ENCODE assay signal across 1 cellular context in the genomic region with DNA sequence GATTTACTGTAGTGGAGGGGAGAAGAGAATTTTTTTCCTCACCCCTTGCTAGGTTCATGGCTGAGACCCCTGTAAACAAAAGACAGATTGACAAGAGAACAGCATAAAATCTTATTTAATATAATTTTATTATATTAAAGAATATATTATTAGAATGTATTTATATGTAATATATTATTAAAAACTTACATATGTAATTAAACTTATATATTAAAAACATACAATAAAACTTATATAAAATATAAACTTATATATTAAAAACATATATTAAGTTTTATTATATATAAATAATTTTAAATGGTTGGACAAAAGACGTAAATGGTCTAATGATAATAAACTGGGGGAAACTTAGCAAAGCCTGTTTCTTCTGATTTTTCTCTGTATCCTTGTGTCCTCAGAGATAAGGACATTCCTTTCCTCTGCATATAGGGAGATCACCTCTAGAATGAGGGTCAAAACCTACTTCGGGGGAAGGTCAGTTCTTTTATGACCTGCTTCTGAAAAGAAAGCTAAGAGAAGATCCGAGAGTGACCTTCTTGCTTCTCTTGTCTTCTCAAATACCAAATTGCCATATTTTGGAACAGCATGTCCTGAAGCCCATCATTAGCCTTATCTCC.
TF ChIP-seq lines count a peak whose summit lies in the region.

No MANE protein-coding gene starts in this region.

TF ChIP-seq in HepG2, 621 proteins besides CTCF, POLR2A, EP300 and RAD21:
- TF ChIP-seq ZBTB4 (CRISPR knock-in tag; IDR thresholded peaks at IDR 0.05; ENCODE audit: borderline replicate concordance) (no peak), NFE2L1 (CRISPR knock-in tag; IDR thresholded peaks at IDR 0.05; ENCODE audit: borderline replicate concordance) (no peak), TAF15 (IDR thresholded peaks at IDR 0.05; ENCODE audit: low read depth, low read length, poor library complexity, severe bottlenecking) (no peak), POLR2AphosphoS5 (IDR thresholded peaks at IDR 0.05; ENCODE audit: low read depth, low read length) (no peak), ZNF605 (CRISPR knock-in tag; IDR thresholded peaks at IDR 0.05) (no peak), ZFP90 (CRISPR knock-in tag; IDR thresholded peaks at IDR 0.05; ENCODE audit: borderline replicate concordance) (no peak), HBP1 (CRISPR knock-in tag; IDR thresholded peaks at IDR 0.05; ENCODE audit: low read depth) (no peak), ZNF713 (CRISPR knock-in tag; IDR thresholded peaks at IDR 0.05) (no peak), CEBPG (CRISPR knock-in tag; IDR thresholded peaks at IDR 0.05) (no peak), ZNF280B (CRISPR knock-in tag; IDR thresholded peaks at IDR 0.05; ENCODE audit: borderline replicate concordance) (no peak), RFX3 (CRISPR knock-in tag; IDR thresholded peaks at IDR 0.05) (no peak)
- TF ChIP-seq, protein P1, sequence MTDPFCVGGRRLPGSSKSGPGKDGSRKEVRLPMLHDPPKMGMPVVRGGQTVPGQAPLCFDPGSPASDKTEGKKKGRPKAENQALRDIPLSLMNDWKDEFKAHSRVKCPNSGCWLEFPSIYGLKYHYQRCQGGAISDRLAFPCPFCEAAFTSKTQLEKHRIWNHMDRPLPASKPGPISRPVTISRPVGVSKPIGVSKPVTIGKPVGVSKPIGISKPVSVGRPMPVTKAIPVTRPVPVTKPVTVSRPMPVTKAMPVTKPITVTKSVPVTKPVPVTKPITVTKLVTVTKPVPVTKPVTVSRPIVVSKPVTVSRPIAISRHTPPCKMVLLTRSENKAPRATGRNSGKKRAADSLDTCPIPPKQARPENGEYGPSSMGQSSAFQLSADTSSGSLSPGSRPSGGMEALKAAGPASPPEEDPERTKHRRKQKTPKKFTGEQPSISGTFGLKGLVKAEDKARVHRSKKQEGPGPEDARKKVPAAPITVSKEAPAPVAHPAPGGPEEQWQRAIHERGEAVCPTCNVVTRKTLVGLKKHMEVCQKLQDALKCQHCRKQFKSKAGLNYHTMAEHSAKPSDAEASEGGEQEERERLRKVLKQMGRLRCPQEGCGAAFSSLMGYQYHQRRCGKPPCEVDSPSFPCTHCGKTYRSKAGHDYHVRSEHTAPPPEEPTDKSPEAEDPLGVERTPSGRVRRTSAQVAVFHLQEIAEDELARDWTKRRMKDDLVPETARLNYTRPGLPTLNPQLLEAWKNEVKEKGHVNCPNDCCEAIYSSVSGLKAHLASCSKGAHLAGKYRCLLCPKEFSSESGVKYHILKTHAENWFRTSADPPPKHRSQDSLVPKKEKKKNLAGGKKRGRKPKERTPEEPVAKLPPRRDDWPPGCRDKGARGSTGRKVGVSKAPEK (CRISPR knock-in tag; IDR thresholded peaks at IDR 0.05; ENCODE audit: borderline replicate concordance): no peak
TF ChIP-seq in HepG2: peak in this region for 0.
